Comparison of ENCODE assay signal across 25 cellular contexts in the genomic region with DNA sequence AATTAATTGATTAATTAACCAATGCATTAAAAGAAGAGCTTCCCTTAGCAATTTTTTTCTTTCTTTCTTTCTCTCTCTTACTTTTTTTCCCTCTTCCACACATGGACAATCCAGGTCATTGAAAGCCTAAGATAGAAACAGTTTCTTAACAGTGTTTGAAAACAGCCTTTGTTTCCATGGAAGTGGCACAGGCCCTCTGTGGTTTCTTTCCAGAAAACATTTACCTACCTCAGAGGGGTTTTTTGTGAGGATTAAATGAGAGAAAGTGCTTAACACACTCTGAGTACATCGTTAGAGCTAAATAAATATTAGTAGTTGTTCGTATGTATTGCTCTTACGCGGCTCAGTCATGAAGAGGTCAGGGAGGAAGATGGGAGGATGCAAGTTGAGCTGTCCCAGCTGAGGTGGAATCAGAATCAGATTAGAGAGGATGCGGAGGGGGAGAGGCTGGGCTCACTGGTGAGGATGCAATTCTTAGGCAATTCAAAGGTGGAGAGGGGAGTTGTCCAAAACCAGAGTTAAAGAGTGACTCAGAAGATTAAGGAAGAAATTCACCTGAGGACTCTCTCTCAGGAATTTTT.
A peak's percentile ranks its signal among the peaks of the same experiment; 100 is the strongest.
DNase-seq lines count a peak whose midpoint lies in the region; ATAC-seq and TF ChIP-seq lines count a peak whose summit lies in the region.
"Had no signal": no experiment of that assay in that cellular context is flagged by ENCODE, and none has a peak within 500 bp of the region (broad histone marks: within the 10 kb centered on the region; RNA-seq: fewer than 3 reads in every experiment).

No MANE protein-coding gene starts in this region.

- H3K4me3 Mint-ChIP-seq in WTC11: no peak overlapping the region
- H3K4me3 Mint-ChIP-seq: activated CD8-positive, alpha-beta T cell treated with anti-CD3 and anti-CD28 coated beads, Interleukin-2, amount 10 ng/mL, durations not matched to agents 7 days and 5 days; activated naive CD4-positive, alpha-beta T cell treated with anti-CD3 and anti-CD28 coated beads, Interleukin-2, amount 50 U/mL, for 24 hours; CD4-positive, alpha-beta T cell; central memory CD8-positive, alpha-beta T cell; naive thymus-derived CD8-positive, alpha-beta T cell; stimulated activated naive CD8-positive, alpha-beta T cell treated with anti-CD3 and anti-CD28 coated beads, Interleukin-15, amount 100 ng/mL, for 72 hours had no signal

- H3K27ac Mint-ChIP-seq in WTC11: no peak overlapping the region
- H3K27ac Mint-ChIP-seq: activated CD8-positive, alpha-beta T cell treated with anti-CD3 and anti-CD28 coated beads, Interleukin-2, amount 10 ng/mL, durations not matched to agents 7 days and 5 days; activated naive CD4-positive, alpha-beta T cell treated with anti-CD3 and anti-CD28 coated beads, Interleukin-2, amount 50 U/mL, for 24 hours; activated T-helper 2 cell treated with anti-CD3 and anti-CD28 coated beads, Interferon-gamma antibody, Interleukin-2, Interleukin-4, amounts not matched to agents 10 μg/mL and 5 μg/mL and 100 μg/mL, durations not matched to agents 14 hours and 24 hours and 36 hours; CD4-positive, alpha-beta T cell; naive thymus-derived CD8-positive, alpha-beta T cell; stimulated activated naive CD8-positive, alpha-beta T cell treated with anti-CD3 and anti-CD28 coated beads, Interleukin-15, amount 100 ng/mL, for 72 hours had no signal

- H3K4me1 Mint-ChIP-seq in WTC11: no peaks in the 10 kb centered on the region
- H3K4me1 Mint-ChIP-seq: activated naive CD4-positive, alpha-beta T cell treated with anti-CD3 and anti-CD28 coated beads, Interleukin-2, amount 50 U/mL, for 24 hours; central memory CD8-positive, alpha-beta T cell; naive thymus-derived CD8-positive, alpha-beta T cell; stimulated activated naive CD8-positive, alpha-beta T cell treated with anti-CD3 and anti-CD28 coated beads, Interleukin-15, amount 100 ng/mL, for 72 hours had no signal

- TF ChIP-seq CTCF in WTC11 (IDR thresholded peaks at IDR 0.05): no peak
- no peak for TF ChIP-seq CTCF in fibroblast of villous mesenchyme (IDR thresholded peaks at IDR 0.05; ENCODE audit: insufficient read depth, low read depth, low read length)

- CTCF ChIA-PET in WTC11 (lab: Charles Lee): interaction anchor here (1.0 to 1.1 kb wide), 2 partner anchors 106 to 237 kb away, joined by 3 to 4 read pairs; no protein-coding TSS in a partner anchor

- H3K4me3 ChIP-seq in fibroblast of villous mesenchyme (ENCODE audit: low read depth, low read length): no peak overlapping the region
- H3K4me3 ChIP-seq: thyroid gland had no signal

- peaks cover 13% of the 10 kb centered on the region for H3K36me3 Mint-ChIP-seq in WTC11
- H3K36me3 Mint-ChIP-seq: activated naive CD4-positive, alpha-beta T cell treated with anti-CD3 and anti-CD28 coated beads, Interleukin-2, amount 50 U/mL, for 24 hours; naive thymus-derived CD8-positive, alpha-beta T cell had no signal

- ATAC-seq in WTC11: peak; percentile 47
- no peak for ATAC-seq in GM18520 (IDR thresholded peaks at IDR 0.05; ENCODE audit: unreplicated experiment)
- ATAC-seq: activated CD8-positive, alpha-beta T cell treated with anti-CD3 and anti-CD28 coated beads, Interleukin-2, amount 10 ng/mL, durations not matched to agents 7 days and 5 days; left colon; naive thymus-derived CD8-positive, alpha-beta T cell; stimulated activated naive CD8-positive, alpha-beta T cell treated with anti-CD3 and anti-CD28 coated beads, Interleukin-15, amount 100 ng/mL, for 72 hours had no signal

- peak; percentile 24 for DNase-seq in EH (ENCODE audit: low read depth)
- no peak for DNase-seq in WTC11 (ENCODE audit: low spot score)
- DNase-seq in fibroblast of villous mesenchyme (ENCODE audit: low read depth): peak; percentile 3
- DNase-seq in medulla oblongata (ENCODE audit: extremely low spot score): peak; percentile 6
- no peak for DNase-seq in Kasumi-1 (lab: John Stamatoyannopoulos, UW)
- DNase-seq in cardiac septum (ENCODE audit: low spot score): no peak
- DNase-seq in NCI-H1436 treated with DMSO at 0.1 percent for 48 hours (lab: John Stamatoyannopoulos, UW): no peak
- DNase-seq: activated CD8-positive, alpha-beta T cell treated with anti-CD3 and anti-CD28 coated beads, Interleukin-2, amount 10 ng/mL, durations not matched to agents 7 days and 5 days; AML-193; CD4-positive, alpha-beta T cell; EL; head of caudate nucleus; Karpas-422; left colon; midbrain; naive thymus-derived CD8-positive, alpha-beta T cell; NCI-H1436; NCI-H82; small intestine; stimulated activated naive CD8-positive, alpha-beta T cell treated with anti-CD3 and anti-CD28 coated beads, Interleukin-15, amount 100 ng/mL, for 72 hours; thyroid gland had no signal

- H3K27me3 Mint-ChIP-seq in WTC11 (ENCODE audit: low read depth): no peaks in the 10 kb centered on the region
- H3K27me3 Mint-ChIP-seq: activated naive CD4-positive, alpha-beta T cell treated with anti-CD3 and anti-CD28 coated beads, Interleukin-2, amount 50 U/mL, for 24 hours; stimulated activated naive CD8-positive, alpha-beta T cell treated with anti-CD3 and anti-CD28 coated beads, Interleukin-15, amount 100 ng/mL, for 72 hours had no signal

- POLR2A ChIA-PET in WTC11 (lab: Charles Lee): no interaction called here

- H3K9me3 Mint-ChIP-seq in WTC11: peaks cover 18% of the 10 kb centered on the region
- H3K9me3 Mint-ChIP-seq: activated naive CD4-positive, alpha-beta T cell treated with anti-CD3 and anti-CD28 coated beads, Interleukin-2, amount 50 U/mL, for 24 hours; activated T-helper 2 cell treated with anti-CD3 and anti-CD28 coated beads, Interferon-gamma antibody, Interleukin-2, Interleukin-4, amounts not matched to agents 10 μg/mL and 5 μg/mL and 100 μg/mL, durations not matched to agents 14 hours and 24 hours and 36 hours; CD4-positive, alpha-beta T cell; central memory CD8-positive, alpha-beta T cell had no signal

- intact Hi-C loops in cardiac septum (cut with DNase I): no loop called here

TF ChIP-seq in WTC11, 78 proteins besides CTCF, POLR2A, EP300 and RAD21:
- TF ChIP-seq TEAD1 (CRISPR knock-in tag; IDR thresholded peaks at IDR 0.05): no peak
- TF ChIP-seq KAT7 (CRISPR knock-in tag; IDR thresholded peaks at IDR 0.05; ENCODE audit: borderline replicate concordance): no peak
- no peak for TF ChIP-seq ZNF423 (CRISPR knock-in tag; IDR thresholded peaks at IDR 0.05)
- TF ChIP-seq, protein P1, sequence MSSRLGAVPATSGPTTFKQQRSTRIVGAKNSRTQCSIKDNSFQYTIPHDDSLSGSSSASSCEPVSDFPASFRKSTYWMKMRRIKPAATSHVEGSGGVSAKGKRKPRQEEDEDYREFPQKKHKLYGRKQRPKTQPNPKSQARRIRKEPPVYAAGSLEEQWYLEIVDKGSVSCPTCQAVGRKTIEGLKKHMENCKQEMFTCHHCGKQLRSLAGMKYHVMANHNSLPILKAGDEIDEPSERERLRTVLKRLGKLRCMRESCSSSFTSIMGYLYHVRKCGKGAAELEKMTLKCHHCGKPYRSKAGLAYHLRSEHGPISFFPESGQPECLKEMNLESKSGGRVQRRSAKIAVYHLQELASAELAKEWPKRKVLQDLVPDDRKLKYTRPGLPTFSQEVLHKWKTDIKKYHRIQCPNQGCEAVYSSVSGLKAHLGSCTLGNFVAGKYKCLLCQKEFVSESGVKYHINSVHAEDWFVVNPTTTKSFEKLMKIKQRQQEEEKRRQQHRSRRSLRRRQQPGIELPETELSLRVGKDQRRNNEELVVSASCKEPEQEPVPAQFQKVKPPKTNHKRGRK (CRISPR knock-in tag; IDR thresholded peaks at IDR 0.05; ENCODE audit: borderline replicate concordance): no peak
- TF ChIP-seq, protein P2, sequence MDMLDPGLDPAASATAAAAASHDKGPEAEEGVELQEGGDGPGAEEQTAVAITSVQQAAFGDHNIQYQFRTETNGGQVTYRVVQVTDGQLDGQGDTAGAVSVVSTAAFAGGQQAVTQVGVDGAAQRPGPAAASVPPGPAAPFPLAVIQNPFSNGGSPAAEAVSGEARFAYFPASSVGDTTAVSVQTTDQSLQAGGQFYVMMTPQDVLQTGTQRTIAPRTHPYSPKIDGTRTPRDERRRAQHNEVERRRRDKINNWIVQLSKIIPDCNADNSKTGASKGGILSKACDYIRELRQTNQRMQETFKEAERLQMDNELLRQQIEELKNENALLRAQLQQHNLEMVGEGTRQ (CRISPR knock-in tag; IDR thresholded peaks at IDR 0.05): no peak
- TF ChIP-seq NR1H2 (CRISPR knock-in tag; IDR thresholded peaks at IDR 0.05): no peak
- TF ChIP-seq, protein P3, sequence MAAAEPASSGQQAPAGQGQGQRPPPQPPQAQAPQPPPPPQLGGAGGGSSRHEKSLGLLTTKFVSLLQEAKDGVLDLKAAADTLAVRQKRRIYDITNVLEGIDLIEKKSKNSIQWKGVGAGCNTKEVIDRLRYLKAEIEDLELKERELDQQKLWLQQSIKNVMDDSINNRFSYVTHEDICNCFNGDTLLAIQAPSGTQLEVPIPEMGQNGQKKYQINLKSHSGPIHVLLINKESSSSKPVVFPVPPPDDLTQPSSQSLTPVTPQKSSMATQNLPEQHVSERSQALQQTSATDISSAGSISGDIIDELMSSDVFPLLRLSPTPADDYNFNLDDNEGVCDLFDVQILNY (CRISPR knock-in tag; IDR thresholded peaks at IDR 0.05): no peak
- TF ChIP-seq EMX1 (CRISPR knock-in tag; IDR thresholded peaks at IDR 0.05): no peak
- no peak for TF ChIP-seq RORB (CRISPR knock-in tag; IDR thresholded peaks at IDR 0.05)

Comparison
In these comparisons a context has a peak if more than half of its experiments do, and no peak if none do; other contexts are left out.
1. DNase-seq: peak in EH (single experiment), fibroblast of villous mesenchyme (single experiment) and medulla oblongata (single experiment); none in WTC11 (single experiment), Kasumi-1 (0 of 2), cardiac septum (single experiment) and NCI-H1436 treated with DMSO at 0.1 percent for 48 hours (single experiment).